8 cellular contexts compared by ENCODE assay signal in the genomic region with DNA sequence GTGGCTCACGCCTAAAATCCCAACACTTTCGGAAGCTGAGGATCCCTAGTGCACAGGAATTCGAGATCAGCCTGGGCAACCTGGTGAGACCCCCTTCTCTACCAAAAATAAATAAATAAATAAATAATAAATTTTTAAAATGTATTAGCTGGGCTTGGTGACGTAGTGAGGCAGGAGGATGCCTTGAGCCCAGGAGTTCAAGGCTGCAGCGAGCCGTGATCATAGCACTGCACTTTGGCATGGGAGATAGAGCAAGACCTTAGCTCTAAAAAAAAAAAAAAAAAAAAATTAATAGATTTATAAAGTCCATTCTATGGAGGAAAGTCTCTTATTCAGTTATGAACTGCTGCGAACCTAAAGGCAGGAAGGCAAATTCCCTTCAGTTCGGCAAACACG. TPM values are rescaled to one million over a fixed set of nuclear protein-coding genes. Genes with fewer than 3 reads are reported as not detected.
DNase-seq lines count a peak whose midpoint lies in the region; ATAC-seq and TF ChIP-seq lines count a peak whose summit lies in the region.

No MANE protein-coding gene starts in this region.

- no peak for ATAC-seq in naive thymus-derived CD8-positive, alpha-beta T cell

- peak overlapping the region; percentile 68 for H2AFZ ChIP-seq in KMS-11 (ENCODE audit: low read depth)

- H3K27me3 Mint-ChIP-seq in dendritic cell treated with granulocyte-macrophage colony-stimulating factor and Interleukin-4, amounts not matched to agents 40 ng/mL and 50 ng/mL, for 4 days = no peaks in the 10 kb centered on the region
- H3K27me3 Mint-ChIP-seq in naive thymus-derived CD8-positive, alpha-beta T cell = no peaks in the 10 kb centered on the region

- H3K79me2 ChIP-seq in KMS-11 (ENCODE audit: insufficient read depth, low read depth) = 0 out of 2 replicates have a peak, but pooled peaks cover 6% of the 10 kb centered on the region

- no peaks in the 10 kb centered on the region for H3K9me3 Mint-ChIP-seq in dendritic cell treated with granulocyte-macrophage colony-stimulating factor and Interleukin-4, amounts not matched to agents 40 ng/mL and 50 ng/mL, for 4 days
- H3K9me3 Mint-ChIP-seq in naive thymus-derived CD8-positive, alpha-beta T cell = no peaks in the 10 kb centered on the region

- no peaks in the 10 kb centered on the region for H4K20me1 ChIP-seq in KMS-11 (ENCODE audit: insufficient read depth)

- intact Hi-C loops in dendritic cell treated with granulocyte-macrophage colony-stimulating factor and Interleukin-4, amounts not matched to agents 40 ng/mL and 50 ng/mL, for 4 days (cut with micrococcal nuclease) = loop anchor here (2.0 to 5.0 kb wide), 3 partner anchors 35 to 109 kb away; no protein-coding TSS in a partner anchor

- H3K4me2 ChIP-seq in KMS-11 = peak overlapping the region; percentile 31; the same call in 1 of the 2 replicates

- H3K4me3 ChIP-seq in AG10803 (ENCODE audit: low read length) (peak overlapping the region; percentile 87), KMS-11 (IDR thresholded peaks at IDR 0.05; ENCODE audit: insufficient read depth, low read depth, low read length) (no peak overlapping the region)

- no peak overlapping the region for H3K9ac ChIP-seq in KMS-11

- H3K4me3 Mint-ChIP-seq in dendritic cell treated with granulocyte-macrophage colony-stimulating factor and Interleukin-4, amounts not matched to agents 40 ng/mL and 50 ng/mL, for 4 days = peak overlapping the region; percentile 92
- peak overlapping the region; percentile 93 to 99 (median 98) for H3K4me3 Mint-ChIP-seq in naive thymus-derived CD8-positive, alpha-beta T cell

- H3K27ac ChIP-seq in KMS-11 = no peak overlapping the region

- no peak for DNase-seq in AG10803 (ENCODE audit: low read depth)
- no peak for DNase-seq in naive thymus-derived CD8-positive, alpha-beta T cell
- no peak for DNase-seq in NCI-H1105 treated with DMSO at 0.1 percent for 48 hours (lab: John Stamatoyannopoulos, UW)
- DNase-seq in DMS153 treated with DMSO at 0.1 percent for 48 hours (lab: John Stamatoyannopoulos, UW; ENCODE audit: unreplicated experiment) = no peak
- DNase-seq in activated gamma-delta T cell treated with Interleukin-2 at 50 U/mL for 16 hours = no peak
- DNase-seq in stimulated activated CD4-positive, alpha-beta T cell treated with anti-CD3 and anti-CD28 coated beads, Interleukin-12 subunit alpha, Interleukin-12 subunit beta, amount 100 ng/mL, for 4 hours = no peak

- H3K27ac Mint-ChIP-seq in dendritic cell treated with granulocyte-macrophage colony-stimulating factor and Interleukin-4, amounts not matched to agents 40 ng/mL and 50 ng/mL, for 4 days = peak overlapping the region; percentile 91
- H3K27ac Mint-ChIP-seq in naive thymus-derived CD8-positive, alpha-beta T cell = peak overlapping the region; percentile 63 to 98 (median 94)

- no peaks in the 10 kb centered on the region for H3K36me3 ChIP-seq in KMS-11 (ENCODE audit: insufficient read depth)

- POLR2A ChIA-PET in naive thymus-derived CD8-positive, alpha-beta T cell (lab: Charles Lee) = interaction anchor here (0.7 to 1.1 kb wide), 3 partner anchors 11 to 181 kb away, joined by 3 to 6 read pairs (median 4); no protein-coding TSS in a partner anchor

- peaks cover 29% of the 10 kb centered on the region for H3K36me3 Mint-ChIP-seq in dendritic cell treated with granulocyte-macrophage colony-stimulating factor and Interleukin-4, amounts not matched to agents 40 ng/mL and 50 ng/mL, for 4 days (ENCODE audit: low read depth)
- no peaks in the 10 kb centered on the region for H3K36me3 Mint-ChIP-seq in naive thymus-derived CD8-positive, alpha-beta T cell

- peaks cover 7% of the 10 kb centered on the region for H3K4me1 ChIP-seq in KMS-11 (ENCODE audit: low read depth, poor library complexity, severe bottlenecking)

- peaks cover 46% of the 10 kb centered on the region for H3K4me1 Mint-ChIP-seq in dendritic cell treated with granulocyte-macrophage colony-stimulating factor and Interleukin-4, amounts not matched to agents 40 ng/mL and 50 ng/mL, for 4 days (ENCODE audit: low read depth)
- H3K4me1 Mint-ChIP-seq in naive thymus-derived CD8-positive, alpha-beta T cell = peaks cover 9 to 36% (median 20%) of the 10 kb centered on the region in 4 donors

- TF ChIP-seq CTCF in AG10803 (conservative IDR thresholded peaks at IDR 0.05; ENCODE audit: low read length) (no peak), KMS-11 (conservative IDR thresholded peaks at IDR 0.05; ENCODE audit: low read depth, low read length) (no peak)

- H3K27me3 ChIP-seq in KMS-11 (ENCODE audit: insufficient read depth, low read depth) = no peaks in the 10 kb centered on the region

RNA-seq across cellular contexts. Expression of gene PTPN12, which starts 1.1 kb away (rescaled TPM):
- total RNA-seq in naive thymus-derived CD8-positive, alpha-beta T cell = 10 to 100 TPM; 30.9 to 35.4 TPM
- polyA plus RNA-seq in naive thymus-derived CD8-positive, alpha-beta T cell = 1 to 10 TPM in 2 of 3 donors, under 1 TPM in 1; 0.64 to 3.7 (median 2.4) TPM
